ENCODE assay signal across 1 cellular context in the genomic region with DNA sequence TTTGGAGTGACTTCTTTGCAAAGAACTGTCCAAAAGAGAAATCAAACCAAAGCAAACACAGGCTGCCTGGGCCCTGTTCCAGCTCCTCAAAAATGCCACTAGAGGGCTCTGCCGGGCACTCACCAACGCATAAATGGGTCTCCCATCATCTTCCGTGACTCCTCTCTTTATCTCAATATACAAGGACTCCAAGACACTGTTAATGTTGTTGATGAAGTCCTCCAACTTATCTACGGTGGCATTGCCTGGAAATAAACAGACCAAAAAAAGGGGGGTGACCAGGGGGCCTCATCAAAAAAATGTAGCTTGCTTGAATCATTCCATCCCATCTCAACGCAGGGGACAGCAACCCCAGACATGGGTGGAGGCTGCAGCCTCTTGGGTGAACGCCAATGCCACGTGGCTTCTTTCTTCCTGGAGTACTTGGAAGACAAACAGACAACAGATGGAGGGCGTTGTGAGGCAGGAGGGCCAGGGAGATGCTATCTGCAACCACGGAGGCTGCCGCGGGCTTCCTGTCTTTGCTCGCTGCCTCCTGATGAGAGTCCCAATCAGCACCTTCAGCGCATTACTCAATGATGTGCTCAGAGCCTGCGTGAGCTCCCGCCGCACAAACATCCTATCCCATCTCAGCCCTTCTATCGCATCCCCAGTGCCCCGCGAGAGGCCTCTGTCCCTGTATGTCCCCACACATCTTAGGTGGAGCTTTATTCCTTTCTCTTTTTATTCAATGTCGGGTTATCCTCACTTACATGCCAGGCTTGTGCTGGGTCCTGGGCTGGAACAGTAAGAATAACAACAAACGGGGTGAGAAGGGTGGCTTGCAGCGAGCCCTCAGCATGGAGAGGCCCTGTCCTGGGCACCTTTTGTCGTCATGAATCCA.
TF ChIP-seq lines count a peak whose summit lies in the region.

No MANE protein-coding gene starts in this region.

TF ChIP-seq in K562, 482 proteins besides CTCF, POLR2A, EP300 and RAD21 (continued from another document and continues in another):
- TF ChIP-seq, protein P1, sequence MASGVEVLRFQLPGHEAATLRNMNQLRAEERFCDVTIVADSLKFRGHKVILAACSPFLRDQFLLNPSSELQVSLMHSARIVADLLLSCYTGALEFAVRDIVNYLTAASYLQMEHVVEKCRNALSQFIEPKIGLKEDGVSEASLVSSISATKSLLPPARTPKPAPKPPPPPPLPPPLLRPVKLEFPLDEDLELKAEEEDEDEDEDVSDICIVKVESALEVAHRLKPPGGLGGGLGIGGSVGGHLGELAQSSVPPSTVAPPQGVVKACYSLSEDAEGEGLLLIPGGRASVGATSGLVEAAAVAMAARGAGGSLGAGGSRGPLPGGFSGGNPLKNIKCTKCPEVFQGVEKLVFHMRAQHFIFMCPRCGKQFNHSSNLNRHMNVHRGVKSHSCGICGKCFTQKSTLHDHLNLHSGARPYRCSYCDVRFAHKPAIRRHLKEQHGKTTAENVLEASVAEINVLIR (CRISPR knock-in tag; IDR thresholded peaks at IDR 0.05), result no peak
- TF ChIP-seq ZNF589 (CRISPR knock-in tag; IDR thresholded peaks at IDR 0.05; ENCODE audit: low read depth) (peak; percentile 62; the same call in 1 of the 2 replicates), COPS2 (conservative IDR thresholded peaks at IDR 0.05) (no peak), STAT5B (CRISPR knock-in tag; IDR thresholded peaks at IDR 0.05) (no peak), HNRNPLL (IDR thresholded peaks at IDR 0.05; ENCODE audit: low read depth, low read length, poor library complexity, severe bottlenecking) (no peak), CHD4 (IDR thresholded peaks at IDR 0.05; ENCODE audit: insufficient read depth, insufficient replicate concordance, low read depth, low read length, poor library complexity, severe bottlenecking) (no peak), PRPF4 (IDR thresholded peaks at IDR 0.05; ENCODE audit: insufficient read depth, low read depth, low read length, poor library complexity, severe bottlenecking) (no peak), GATAD2A (IDR thresholded peaks at IDR 0.05) (no peak), ZBTB34 (CRISPR knock-in tag; IDR thresholded peaks at IDR 0.05) (no peak), TCF7L2 (IDR thresholded peaks at IDR 0.05; ENCODE audit: low read depth, low read length) (no peak), RBBP5 (IDR thresholded peaks at IDR 0.05; ENCODE audit: borderline replicate concordance, insufficient read depth, low read length, poor library complexity, severe bottlenecking) (no peak), ILF3 (IDR thresholded peaks at IDR 0.05; ENCODE audit: borderline replicate concordance) (no peak), TAF7 (tag; IDR thresholded peaks at IDR 0.05) (no peak), FOXA3 (CRISPR knock-in tag; conservative IDR thresholded peaks at IDR 0.05 in 1 of 2, IDR thresholded peaks at IDR 0.05 in 1 of 2) (peak in 1 of 2 experiments; percentile 34; a peak in 3 of 4 replicates), CREM (IDR thresholded peaks at IDR 0.05; ENCODE audit: low read depth) (peak; percentile 51), ZNF3 (CRISPR knock-in tag; IDR thresholded peaks at IDR 0.05) (no peak), ZNF12 (CRISPR knock-in tag; IDR thresholded peaks at IDR 0.05) (no peak), SMARCB1 (IDR thresholded peaks at IDR 0.05; ENCODE audit: insufficient read length, low read depth) (no peak), XRCC4 (IDR thresholded peaks at IDR 0.05; ENCODE audit: extremely low read depth, insufficient read depth, insufficient read length) (no peak), TSHZ1 (CRISPR knock-in tag; IDR thresholded peaks at IDR 0.05) (no peak), TFAP4 (CRISPR knock-in tag; IDR thresholded peaks at IDR 0.05; ENCODE audit: borderline replicate concordance) (peak; percentile 81), CBX1 (IDR thresholded peaks at IDR 0.05; ENCODE audit: low read depth) (no peak; the same call in 1 of the 2 replicates), MAFF (IDR thresholded peaks at IDR 0.05; ENCODE audit: low read length) (peak; percentile 8; the same call in 1 of the 2 replicates), THAP7 (CRISPR knock-in tag; IDR thresholded peaks at IDR 0.05) (no peak), ZNF436 (CRISPR knock-in tag; IDR thresholded peaks at IDR 0.05) (no peak), MTA1 (IDR thresholded peaks at IDR 0.05; ENCODE audit: borderline replicate concordance) (no peak), ETS2 (tag; IDR thresholded peaks at IDR 0.05; ENCODE audit: borderline replicate concordance, poor library complexity, severe bottlenecking) (no peak), GABPB2 (CRISPR knock-in tag; conservative IDR thresholded peaks at IDR 0.05) (no peak), TEAD4 (IDR thresholded peaks at IDR 0.05; ENCODE audit: low read length) (peak; percentile 15; the same call in 1 of the 2 replicates), TEAD4 (CRISPR knock-in tag; IDR thresholded peaks at IDR 0.05; ENCODE audit: borderline replicate concordance) (no peak), TOE1 (IDR thresholded peaks at IDR 0.05; ENCODE audit: borderline replicate concordance) (peak; percentile 67; the same call in 1 of the 2 replicates), TOE1 (CRISPR knock-in tag; IDR thresholded peaks at IDR 0.05; ENCODE audit: borderline replicate concordance, low read depth) (no peak), PTRF (tag; IDR thresholded peaks at IDR 0.05) (no peak), HDAC3 (IDR thresholded peaks at IDR 0.05; ENCODE audit: borderline replicate concordance, partially characterized antibody) (peak; percentile 39), MYC (IDR thresholded peaks at IDR 0.05; ENCODE audit: low read depth, low read length) (peak; percentile 97), MYC (CRISPR knock-in tag; IDR thresholded peaks at IDR 0.05; ENCODE audit: borderline replicate concordance, low read depth) (0 out of 2 replicates have a peak, but pooled peaks have one; percentile 63), PHTF2 (CRISPR knock-in tag; IDR thresholded peaks at IDR 0.05) (no peak), SOX6 (IDR thresholded peaks at IDR 0.05) (peak; percentile 87), ARNT (IDR thresholded peaks at IDR 0.05) (peak; percentile 49 to 64; a peak in 2 of 4 replicates), SRF (CRISPR knock-in tag; IDR thresholded peaks at IDR 0.05) (no peak; a peak in 1 of 4 replicates), TRIM28 (IDR thresholded peaks at IDR 0.05) (peak; percentile 58; the same call in 1 of the 2 replicates), C11orf30 (IDR thresholded peaks at IDR 0.05; ENCODE audit: low read depth) (no peak), RBM34 (IDR thresholded peaks at IDR 0.05; ENCODE audit: borderline replicate concordance, insufficient read depth, low read length) (no peak), MED1 (CRISPR knock-in tag; IDR thresholded peaks at IDR 0.05; ENCODE audit: borderline replicate concordance) (no peak), ZNF75A (CRISPR knock-in tag; IDR thresholded peaks at IDR 0.05) (no peak)
- TF ChIP-seq, protein P2, sequence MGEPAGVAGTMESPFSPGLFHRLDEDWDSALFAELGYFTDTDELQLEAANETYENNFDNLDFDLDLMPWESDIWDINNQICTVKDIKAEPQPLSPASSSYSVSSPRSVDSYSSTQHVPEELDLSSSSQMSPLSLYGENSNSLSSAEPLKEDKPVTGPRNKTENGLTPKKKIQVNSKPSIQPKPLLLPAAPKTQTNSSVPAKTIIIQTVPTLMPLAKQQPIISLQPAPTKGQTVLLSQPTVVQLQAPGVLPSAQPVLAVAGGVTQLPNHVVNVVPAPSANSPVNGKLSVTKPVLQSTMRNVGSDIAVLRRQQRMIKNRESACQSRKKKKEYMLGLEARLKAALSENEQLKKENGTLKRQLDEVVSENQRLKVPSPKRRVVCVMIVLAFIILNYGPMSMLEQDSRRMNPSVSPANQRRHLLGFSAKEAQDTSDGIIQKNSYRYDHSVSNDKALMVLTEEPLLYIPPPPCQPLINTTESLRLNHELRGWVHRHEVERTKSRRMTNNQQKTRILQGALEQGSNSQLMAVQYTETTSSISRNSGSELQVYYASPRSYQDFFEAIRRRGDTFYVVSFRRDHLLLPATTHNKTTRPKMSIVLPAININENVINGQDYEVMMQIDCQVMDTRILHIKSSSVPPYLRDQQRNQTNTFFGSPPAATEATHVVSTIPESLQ (CRISPR knock-in tag; IDR thresholded peaks at IDR 0.05), result no peak
- TF ChIP-seq, protein P3, sequence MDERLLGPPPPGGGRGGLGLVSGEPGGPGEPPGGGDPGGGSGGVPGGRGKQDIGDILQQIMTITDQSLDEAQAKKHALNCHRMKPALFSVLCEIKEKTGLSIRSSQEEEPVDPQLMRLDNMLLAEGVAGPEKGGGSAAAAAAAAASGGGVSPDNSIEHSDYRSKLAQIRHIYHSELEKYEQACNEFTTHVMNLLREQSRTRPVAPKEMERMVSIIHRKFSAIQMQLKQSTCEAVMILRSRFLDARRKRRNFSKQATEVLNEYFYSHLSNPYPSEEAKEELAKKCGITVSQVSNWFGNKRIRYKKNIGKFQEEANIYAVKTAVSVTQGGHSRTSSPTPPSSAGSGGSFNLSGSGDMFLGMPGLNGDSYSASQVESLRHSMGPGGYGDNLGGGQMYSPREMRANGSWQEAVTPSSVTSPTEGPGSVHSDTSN (CRISPR knock-in tag; IDR thresholded peaks at IDR 0.05; ENCODE audit: low read depth), result no peak
- TF ChIP-seq, protein P3 (tag; conservative IDR thresholded peaks at IDR 0.05; ENCODE audit: low read depth), result peak; percentile 56; the same call in 1 of the 2 replicates
- TF ChIP-seq, protein P4, sequence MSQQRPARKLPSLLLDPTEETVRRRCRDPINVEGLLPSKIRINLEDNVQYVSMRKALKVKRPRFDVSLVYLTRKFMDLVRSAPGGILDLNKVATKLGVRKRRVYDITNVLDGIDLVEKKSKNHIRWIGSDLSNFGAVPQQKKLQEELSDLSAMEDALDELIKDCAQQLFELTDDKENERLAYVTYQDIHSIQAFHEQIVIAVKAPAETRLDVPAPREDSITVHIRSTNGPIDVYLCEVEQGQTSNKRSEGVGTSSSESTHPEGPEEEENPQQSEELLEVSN (IDR thresholded peaks at IDR 0.05; ENCODE audit: borderline replicate concordance in 1 of 2, extremely low read depth in 1 of 2, insufficient read depth in 1 of 2, insufficient read length in 1 of 2, low read depth in 1 of 2, low read length in 1 of 2, poor library complexity in 1 of 2, severe bottlenecking in 1 of 2), result peak; percentile 41
- TF ChIP-seq, protein P5, sequence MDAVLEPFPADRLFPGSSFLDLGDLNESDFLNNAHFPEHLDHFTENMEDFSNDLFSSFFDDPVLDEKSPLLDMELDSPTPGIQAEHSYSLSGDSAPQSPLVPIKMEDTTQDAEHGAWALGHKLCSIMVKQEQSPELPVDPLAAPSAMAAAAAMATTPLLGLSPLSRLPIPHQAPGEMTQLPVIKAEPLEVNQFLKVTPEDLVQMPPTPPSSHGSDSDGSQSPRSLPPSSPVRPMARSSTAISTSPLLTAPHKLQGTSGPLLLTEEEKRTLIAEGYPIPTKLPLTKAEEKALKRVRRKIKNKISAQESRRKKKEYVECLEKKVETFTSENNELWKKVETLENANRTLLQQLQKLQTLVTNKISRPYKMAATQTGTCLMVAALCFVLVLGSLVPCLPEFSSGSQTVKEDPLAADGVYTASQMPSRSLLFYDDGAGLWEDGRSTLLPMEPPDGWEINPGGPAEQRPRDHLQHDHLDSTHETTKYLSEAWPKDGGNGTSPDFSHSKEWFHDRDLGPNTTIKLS (IDR thresholded peaks at IDR 0.05; ENCODE audit: borderline replicate concordance, low read depth), result peak; percentile 99
